Comparison of ENCODE assay signal across 21 cellular contexts in the genomic region with DNA sequence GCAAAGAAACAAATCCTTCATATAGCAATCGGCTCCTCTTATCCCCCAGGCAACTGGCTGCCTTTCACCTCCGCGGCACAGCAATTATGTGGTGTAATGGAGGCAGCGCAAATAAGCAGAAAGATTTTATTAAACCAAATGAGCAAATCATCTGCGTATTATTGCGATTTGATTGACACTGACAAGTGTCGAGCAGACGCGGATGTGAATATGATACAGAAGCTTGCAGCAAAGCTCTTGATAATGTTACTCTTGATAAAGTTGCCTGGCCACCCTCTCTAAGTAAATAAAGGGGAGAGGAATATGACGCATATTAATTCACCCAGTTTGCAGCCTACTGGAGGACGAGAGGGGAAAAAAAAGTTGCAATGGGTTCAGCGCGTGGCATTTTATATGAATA. TPM values are rescaled to one million over a fixed set of nuclear protein-coding genes. Genes with fewer than 3 reads are reported as not detected.
DNase-seq lines count a peak whose midpoint lies in the region; ATAC-seq, FAIRE-seq and TF ChIP-seq lines count a peak whose summit lies in the region.
"Had no signal": no experiment of that assay in that cellular context is flagged by ENCODE, and none has a peak within 500 bp of the region (broad histone marks: within the 10 kb centered on the region; RNA-seq: fewer than 3 reads in every experiment).

No MANE protein-coding gene starts in this region.

- H3K4me3 ChIP-seq in K562 (no peak overlapping the region), psoas muscle (peak overlapping the region; percentile 41), testis (no peak overlapping the region)
- H3K4me3 ChIP-seq: dorsolateral prefrontal cortex, GM23248, left ventricle myocardium inferior had no signal

- CTCF ChIA-PET in HEK293T (lab: Yijun Ruan, JAX) = interaction anchor here (0.6 kb wide), 1 partner anchor 276 kb away, joined by 5 read pairs; no protein-coding TSS in a partner anchor
- CTCF ChIA-PET in K562 (lab: Yijun Ruan, JAX; ENCODE audit: low intra/inter-chr PET ratio) = no interaction called here

- H3K9me3 ChIP-seq in K562 (replicated peaks; ENCODE audit: control insufficient read depth, insufficient read depth, low read depth, low read length) = no peaks in the 10 kb centered on the region
- H3K9me3 ChIP-seq in psoas muscle = no peaks in the 10 kb centered on the region
- H3K9me3 ChIP-seq in testis = no peaks in the 10 kb centered on the region

- H3K27ac ChIP-seq in K562 (ENCODE audit: extremely low read depth, low read depth, low read length) (no peak overlapping the region), psoas muscle (peak overlapping the region; percentile 34), testis (no peak overlapping the region)
- H3K27ac ChIP-seq: dorsolateral prefrontal cortex, GM23248, left ventricle myocardium inferior had no signal

- no peaks in the 10 kb centered on the region for H3K79me2 ChIP-seq in K562 (ENCODE audit: control insufficient read depth, insufficient read depth, low read length)

- H3K9ac ChIP-seq in K562 (ENCODE audit: insufficient read depth in 1 of 2, low read depth in 2 of 2, low read length in 2 of 2) = no peak overlapping the region
- H3K9ac ChIP-seq: GM23248 had no signal

- intact Hi-C loops in K562 (cut with micrococcal nuclease) (no loop called here), psoas muscle (cut with DNase I) (no loop called here), testis (cut with DNase I; ENCODE audit: low total_unique reads) (no loop called here)

- no peak overlapping the region for H2AFZ ChIP-seq in K562 (ENCODE audit: low read depth, low read length)
- H2AFZ ChIP-seq: GM23248 had no signal

- H3K4me1 ChIP-seq in K562 (replicated peaks in 1 of 2; ENCODE audit: control insufficient read depth in 2 of 2, insufficient read depth in 2 of 2, low read length in 2 of 2) (no peaks in the 10 kb centered on the region), psoas muscle (peaks cover 10% of the 10 kb centered on the region), testis (no peaks in the 10 kb centered on the region)
- H3K4me1 ChIP-seq: left ventricle myocardium inferior had no signal

- 11% methylated on average over 13 of the region's 13 CpGs for WGBS in K562 (ENCODE audit: insufficient coverage, low coverage, missing lambda C conversion rate)
- 25 to 34% (median 27%) methylated on average over 13 of the region's 13 CpGs for WGBS in psoas muscle, 3 donors
- WGBS in testis, 2 donors = 89 to 92% methylated on average over 13 of the region's 13 CpGs

- DNase-seq in HEK293T (ENCODE audit: extremely low spot score) (no peak), NCI-H1417 treated with DMSO at 0.1 percent for 48 hours (lab: John Stamatoyannopoulos, UW) (peak; percentile 46), K562 (ENCODE audit: extremely low read depth in 1 of 4, low spot score in 3 of 4) (no peak), psoas muscle (no peak), KG1 (lab: John Stamatoyannopoulos, UW) (no peak), testis (no peak)
- DNase-seq: activated CD4-positive, alpha-beta memory T cell treated with anti-CD3 and anti-CD28 coated beads for 36 hours; activated CD4-positive, CD25-positive, alpha-beta regulatory T cell; activated naive CD8-positive, alpha-beta T cell treated with anti-CD3 and anti-CD28 coated beads for 36 hours; CD4-positive, alpha-beta memory T cell; dorsolateral prefrontal cortex; GM23248; Karpas-422; left ventricle myocardium inferior; NCI-H446 treated with DMSO at 0.1 percent for 48 hours; stimulated activated CD4-positive, alpha-beta T cell treated with anti-CD3 and anti-CD28 coated beads, Interleukin-12 subunit alpha, Interleukin-12 subunit beta, amount 100 ng/mL, for 4 hours; T1000; trophoblast cell had no signal

- no TSS peak for BruUV-seq in K562 (replicated peaks; lab: Mats Ljungman, UMichigan)

- TF ChIP-seq CTCF in K562 (IDR thresholded peaks at IDR 0.05 in 2 of 3, conservative IDR thresholded peaks at IDR 0.05 in 1 of 3; ENCODE audit: insufficient read depth in 2 of 3, low read depth in 1 of 3, low read length in 3 of 3) = no peak
- no peak for TF ChIP-seq CTCF in psoas muscle (IDR thresholded peaks at IDR 0.05)
- TF ChIP-seq CTCF in testis (IDR thresholded peaks at IDR 0.05) = no peak

- peaks cover 26 to 39% of the 10 kb centered on the region in 2 experiments; a peak in 3 of 5 replicates for H3K27me3 ChIP-seq in K562 (ENCODE audit: control insufficient read depth in 2 of 2, insufficient read depth in 2 of 2, low read length in 2 of 2)
- no peaks in the 10 kb centered on the region for H3K27me3 ChIP-seq in psoas muscle (ENCODE audit: insufficient read depth in 3 of 3, low read length in 2 of 3)
- no peaks in the 10 kb centered on the region for H3K27me3 ChIP-seq in testis
- H3K27me3 ChIP-seq: dorsolateral prefrontal cortex had no signal

- H3K4me2 ChIP-seq in K562 (ENCODE audit: insufficient read depth, low read length) = no peak overlapping the region

- TF ChIP-seq RAD21 in K562 (CRISPR knock-in tag; conservative IDR thresholded peaks at IDR 0.05 in 1 of 2, IDR thresholded peaks at IDR 0.05 in 1 of 2) = no peak

- FAIRE-seq in K562 (lab: Jason Lieb, UNC) = no peak
- FAIRE-seq: astrocyte had no signal

- H3K36me3 ChIP-seq in K562 (ENCODE audit: control insufficient read depth, insufficient read depth, low read length) = no peaks in the 10 kb centered on the region
- H3K36me3 ChIP-seq in psoas muscle (ENCODE audit: insufficient read depth in 1 of 2, low read depth in 1 of 2) = no peaks in the 10 kb centered on the region
- H3K36me3 ChIP-seq in testis (ENCODE audit: low read depth, missing control alignments) = no peaks in the 10 kb centered on the region
- H3K36me3 ChIP-seq: left ventricle myocardium inferior had no signal

- no peak for TF ChIP-seq EP300 in K562 (IDR thresholded peaks at IDR 0.05; ENCODE audit: low read length)

- H3K9me1 ChIP-seq in K562 (ENCODE audit: control insufficient read depth, insufficient read depth, low read length) = no peaks in the 10 kb centered on the region

- H4K20me1 ChIP-seq in K562 (replicated peaks; ENCODE audit: control insufficient read depth, insufficient read depth, low read length) = no peaks in the 10 kb centered on the region

- POLR2A ChIA-PET in HEK293T (lab: Yijun Ruan, JAX) = interaction anchor here (1.4 kb wide), 1 partner anchor 26 kb away, joined by 4 read pairs; no protein-coding TSS in a partner anchor
- POLR2A ChIA-PET in K562 (lab: Yijun Ruan, JAX) = interaction anchor here (0.6 to 0.9 kb wide), 2 partner anchors 26 to 194 kb away, joined by 3 to 5 read pairs; a partner anchor contains a TSS

- ATAC-seq in K562 (no peak), psoas muscle (peak; percentile 57 to 80 (median 66)), GM21737 (IDR thresholded peaks at IDR 0.05; ENCODE audit: unreplicated experiment) (no peak), GM18498 (IDR thresholded peaks at IDR 0.05; ENCODE audit: unreplicated experiment) (no peak)

- in situ Hi-C loops in K562 (cut with MboI) = no loop called here

- TF ChIP-seq POLR2A in K562 (conservative IDR thresholded peaks at IDR 0.05) (no peak), testis (IDR thresholded peaks at IDR 0.05) (no peak)

TF ChIP-seq in HEK293T, 16 proteins besides CTCF, POLR2A, EP300 and RAD21 (continues in another document):
- TF ChIP-seq TARDBP (IDR thresholded peaks at IDR 0.05) (no peak), HDGF (IDR thresholded peaks at IDR 0.05; ENCODE audit: borderline replicate concordance) (no peak)
- TF ChIP-seq, protein P1, sequence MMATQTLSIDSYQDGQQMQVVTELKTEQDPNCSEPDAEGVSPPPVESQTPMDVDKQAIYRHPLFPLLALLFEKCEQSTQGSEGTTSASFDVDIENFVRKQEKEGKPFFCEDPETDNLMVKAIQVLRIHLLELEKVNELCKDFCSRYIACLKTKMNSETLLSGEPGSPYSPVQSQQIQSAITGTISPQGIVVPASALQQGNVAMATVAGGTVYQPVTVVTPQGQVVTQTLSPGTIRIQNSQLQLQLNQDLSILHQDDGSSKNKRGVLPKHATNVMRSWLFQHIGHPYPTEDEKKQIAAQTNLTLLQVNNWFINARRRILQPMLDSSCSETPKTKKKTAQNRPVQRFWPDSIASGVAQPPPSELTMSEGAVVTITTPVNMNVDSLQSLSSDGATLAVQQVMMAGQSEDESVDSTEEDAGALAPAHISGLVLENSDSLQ (IDR thresholded peaks at IDR 0.05) = peak; percentile 60

RNA-seq across cellular contexts. Expression of a gene that starts 26.5 kb away (rescaled TPM):
- 19.7 and 21.6 TPM in 2 replicates for total RNA-seq in K562 (2011; cell fraction: chromatin; rRNA removed; ENCODE audit: low replicate concordance)
- total RNA-seq in K562 (2011; cell fraction: nucleolus; rRNA removed) = 11.4 and 13.8 TPM in 2 replicates
- total RNA-seq in K562 (2011; cell fraction: nucleoplasm; rRNA removed) = 17.3 and 19.6 TPM in 2 replicates
- total RNA-seq in K562 (2014; rRNA removed) = 3.0 and 4.3 TPM in 2 replicates
- 4.7 and 7.0 TPM in 2 replicates for total RNA-seq in K562 (2014; rRNA removed; fragmentation: Illumina TruSeq; extraction: Trizol)
- 3.4 and 4.3 TPM in 2 replicates for total RNA-seq in K562 (2015; rRNA removed; fragmentation: Illumina TruSeq; extraction: Trizol)
- 4.4 and 4.8 TPM in 2 replicates for total RNA-seq in K562 (2021)
- polyA plus RNA-seq in K562 (2011; rRNA removed) = 10.7 and 11.4 TPM in 2 replicates
- polyA plus RNA-seq in K562 (2011; cell fraction: cytosol; rRNA removed) = 2.7 and 7.8 TPM in 2 replicates
- polyA plus RNA-seq in K562 (2011; cell fraction: nucleus; rRNA removed) = 11.6 and 21.6 TPM in 2 replicates
- polyA plus RNA-seq in K562 (2012) = 4.4 and 6.9 TPM in 2 replicates
- 5.3 and 6.4 TPM in 2 replicates for polyA plus RNA-seq in K562 (2014; fragmentation: Illumina TruSeq; extraction: Trizol)
- polyA plus RNA-seq in K562 (2014; fragmentation: Nextera tagmentation; extraction: Ambion mirVana) = 1 to 10 TPM; 4.1 to 6.0 TPM
- 3.2 and 6.6 TPM in 2 replicates for polyA plus RNA-seq in K562 (2014; rRNA removed)
- polyA minus RNA-seq in K562 (2011; rRNA and poly(A)+ RNA removed) = 8.6 and 11.5 TPM in 2 replicates
- polyA minus RNA-seq in K562 (2011; cell fraction: cytosol; rRNA and poly(A)+ RNA removed) = 2.6 and 4.7 TPM in 2 replicates
- 5.0 and 8.0 TPM in 2 replicates for polyA minus RNA-seq in K562 (2011; cell fraction: nucleus; rRNA and poly(A)+ RNA removed)
- total RNA-seq in psoas muscle = 10 to 100 TPM; 62.5 to 78.8 (median 66.8) TPM
- 10 to 100 TPM; 27.6 to 88.1 (median 44.2) TPM for polyA plus RNA-seq in psoas muscle
- total RNA-seq in testis = 10 to 100 TPM; 58.4 to 75.3 TPM
- 75.4 TPM for polyA plus RNA-seq in testis (ENCODE audit: insufficient read depth, low read depth, low replicate concordance)

Comparison
In these comparisons a context has a peak if more than half of its experiments do, and no peak if none do; other contexts are left out.
1. ATAC-seq: peak in psoas muscle (4 of 4); none in K562 (single experiment), GM21737 (single experiment) and GM18498 (single experiment).